In genomic region chr11:92820860-92821259, GRCh38 we compare ENCODE assay signal across 26 cellular contexts.
"Had no signal": no experiment of that assay in that cellular context is flagged by ENCODE, and none has a peak within 500 bp of the region (broad histone marks: within the 10 kb centered on the region; RNA-seq: fewer than 3 reads in every experiment).

No MANE protein-coding gene starts in this region.

- H3K4me3 Mint-ChIP-seq: activated CD4-positive, alpha-beta memory T cell treated with anti-CD3 and anti-CD28 coated beads, Interleukin-2, amount 10 ng/mL, durations not matched to agents 7 days and 5 days; activated CD4-positive, alpha-beta T cell treated with anti-CD3 and anti-CD28 coated beads, Interleukin-2, amount 10 ng/mL, durations not matched to agents 7 days and 5 days; activated naive CD4-positive, alpha-beta T cell treated with anti-CD3 and anti-CD28 coated beads, Interleukin-2, amount 10 ng/mL, durations not matched to agents 7 days and 5 days; activated naive CD8-positive, alpha-beta T cell treated with anti-CD3 and anti-CD28 coated beads, Interleukin-2, amount 10 ng/mL, durations not matched to agents 7 days and 5 days; activated T-cell treated with anti-CD3 and anti-CD28 coated beads, Interleukin-2, amount 50 U/mL, for 24 hours; activated T-cell treated with anti-CD3 and anti-CD28 coated beads, Interleukin-2, amount 50 U/mL, for 72 hours; brain; central memory CD8-positive, alpha-beta T cell; dendritic cell treated with granulocyte-macrophage colony-stimulating factor and Interleukin-4, amounts not matched to agents 40 ng/mL and 50 ng/mL, for 4 days; endodermal cell; T-helper 17 cell had no signal

- H3K36me3 Mint-ChIP-seq: activated naive CD4-positive, alpha-beta T cell treated with anti-CD3 and anti-CD28 coated beads, Interleukin-2, amount 10 ng/mL, durations not matched to agents 7 days and 5 days; activated naive CD8-positive, alpha-beta T cell treated with anti-CD3 and anti-CD28 coated beads, Interleukin-2, amount 10 ng/mL, durations not matched to agents 7 days and 5 days had no signal

- H3K4me3 ChIP-seq: ascending aorta, coronary artery, dorsolateral prefrontal cortex had no signal

- H3K4me1 ChIP-seq: ascending aorta had no signal

- DNase-seq: activated CD4-positive, alpha-beta memory T cell treated with anti-CD3 and anti-CD28 coated beads, Interleukin-2, amount 10 ng/mL, durations not matched to agents 7 days and 5 days; activated CD4-positive, alpha-beta T cell treated with anti-CD3 and anti-CD28 coated beads for 1 hour; activated CD4-positive, alpha-beta T cell treated with anti-CD3 and anti-CD28 coated beads for 4 hours; activated CD4-positive, alpha-beta T cell treated with anti-CD3 and anti-CD28 coated beads, Interleukin-2, amount 10 ng/mL, durations not matched to agents 7 days and 5 days; activated CD4-positive, alpha-beta T cell treated with anti-CD3 and anti-CD28 coated beads, Interleukin-2, amount 50 U/mL, for 4 hours; activated CD8-positive, alpha-beta memory T cell treated with anti-CD3 and anti-CD28 coated beads, Interleukin-2, amount 50 U/mL, for 48 hours; activated gamma-delta T cell; activated naive CD4-positive, alpha-beta T cell; activated naive CD4-positive, alpha-beta T cell treated with anti-CD3 and anti-CD28 coated beads, Interleukin-2, amount 10 ng/mL, durations not matched to agents 7 days and 5 days; activated naive CD8-positive, alpha-beta T cell treated with anti-CD3 and anti-CD28 coated beads, Interleukin-2, amount 10 ng/mL, durations not matched to agents 7 days and 5 days; activated T-cell treated with anti-CD3 and anti-CD28 coated beads for 4 hours; activated T-cell treated with anti-CD3 and anti-CD28 coated beads, Interleukin-2, amount 50 U/mL, for 24 hours; activated T-cell treated with anti-CD3 and anti-CD28 coated beads, Interleukin-2, amount 50 U/mL, for 72 hours; dorsolateral prefrontal cortex; effector memory CD4-positive, alpha-beta T cell; endodermal cell; foreskin fibroblast; head of caudate nucleus; T-helper 1 cell; T-helper 17 cell had no signal

- H3K36me3 ChIP-seq: ascending aorta had no signal

- H3K27ac ChIP-seq: ascending aorta, coronary artery, dorsolateral prefrontal cortex had no signal

- H3K9me3 Mint-ChIP-seq: activated CD4-positive, alpha-beta memory T cell treated with anti-CD3 and anti-CD28 coated beads, Interleukin-2, amount 10 ng/mL, durations not matched to agents 7 days and 5 days; activated CD4-positive, alpha-beta T cell treated with anti-CD3 and anti-CD28 coated beads, Interleukin-2, amount 10 ng/mL, durations not matched to agents 7 days and 5 days; activated naive CD4-positive, alpha-beta T cell treated with anti-CD3 and anti-CD28 coated beads, Interleukin-2, amount 10 ng/mL, durations not matched to agents 7 days and 5 days; activated T-cell treated with anti-CD3 and anti-CD28 coated beads, Interleukin-2, amount 50 U/mL, for 24 hours; brain; endodermal cell had no signal

- H3K9me3 ChIP-seq: ascending aorta had no signal

- H3K4me1 Mint-ChIP-seq: activated CD4-positive, alpha-beta memory T cell treated with anti-CD3 and anti-CD28 coated beads, Interleukin-2, amount 10 ng/mL, durations not matched to agents 7 days and 5 days; activated CD4-positive, alpha-beta T cell treated with anti-CD3 and anti-CD28 coated beads, Interleukin-2, amount 10 ng/mL, durations not matched to agents 7 days and 5 days; activated naive CD4-positive, alpha-beta T cell treated with anti-CD3 and anti-CD28 coated beads, Interleukin-2, amount 10 ng/mL, durations not matched to agents 7 days and 5 days; activated naive CD8-positive, alpha-beta T cell treated with anti-CD3 and anti-CD28 coated beads, Interleukin-2, amount 10 ng/mL, durations not matched to agents 7 days and 5 days; brain; central memory CD8-positive, alpha-beta T cell; T-helper 17 cell had no signal

- H3K27me3 ChIP-seq: ascending aorta, dorsolateral prefrontal cortex had no signal

- H3K27me3 Mint-ChIP-seq: activated T-cell treated with anti-CD3 and anti-CD28 coated beads, Interleukin-2, amount 50 U/mL, for 24 hours; central memory CD8-positive, alpha-beta T cell; dendritic cell treated with granulocyte-macrophage colony-stimulating factor and Interleukin-4, amounts not matched to agents 40 ng/mL and 50 ng/mL, for 4 days; T-helper 17 cell had no signal

- H3K27ac Mint-ChIP-seq: activated CD4-positive, alpha-beta memory T cell treated with anti-CD3 and anti-CD28 coated beads, Interleukin-2, amount 10 ng/mL, durations not matched to agents 7 days and 5 days; activated CD4-positive, alpha-beta T cell treated with anti-CD3 and anti-CD28 coated beads, Interleukin-2, amount 10 ng/mL, durations not matched to agents 7 days and 5 days; activated naive CD4-positive, alpha-beta T cell treated with anti-CD3 and anti-CD28 coated beads, Interleukin-2, amount 10 ng/mL, durations not matched to agents 7 days and 5 days; activated naive CD4-positive, alpha-beta T cell treated with anti-CD3 and anti-CD28 coated beads, Interleukin-2, amount 50 U/mL, for 72 hours; activated naive CD8-positive, alpha-beta T cell treated with anti-CD3 and anti-CD28 coated beads, Interleukin-2, amount 10 ng/mL, durations not matched to agents 7 days and 5 days; activated T-cell treated with anti-CD3 and anti-CD28 coated beads, Interleukin-2, amount 50 U/mL, for 24 hours; activated T-cell treated with anti-CD3 and anti-CD28 coated beads, Interleukin-2, amount 50 U/mL, for 72 hours; brain; dendritic cell treated with granulocyte-macrophage colony-stimulating factor and Interleukin-4, amounts not matched to agents 40 ng/mL and 50 ng/mL, for 4 days; endodermal cell; T-helper 17 cell had no signal
